Comparison of ENCODE assay signal across 24 cellular contexts in the genomic region with DNA sequence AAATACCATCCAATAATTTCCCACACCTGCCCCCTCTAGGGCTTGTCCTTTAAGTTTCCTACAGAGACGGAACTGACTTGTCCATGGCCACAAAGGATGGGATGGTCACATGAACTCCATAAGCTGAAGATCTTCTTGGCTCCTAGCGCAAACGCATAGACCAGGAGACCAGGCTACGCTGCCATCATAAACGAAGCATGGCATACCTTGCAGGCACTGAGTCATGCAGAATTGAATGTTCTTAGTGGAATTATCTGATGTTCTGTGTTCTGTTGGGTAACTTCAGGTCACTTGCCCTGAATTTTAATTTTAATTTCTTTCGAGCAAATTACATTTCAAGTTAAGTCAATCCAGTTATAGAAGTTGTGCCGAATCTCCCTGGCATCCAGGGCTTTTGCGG.
"Had no signal": no experiment of that assay in that cellular context is flagged by ENCODE, and none has a peak within 500 bp of the region (broad histone marks: within the 10 kb centered on the region; RNA-seq: fewer than 3 reads in every experiment).

No MANE protein-coding gene starts in this region.

- H3K4me1 ChIP-seq: ascending aorta, breast epithelium, SJCRH30 had no signal

- H3K27me3 Mint-ChIP-seq: activated CD4-positive, alpha-beta memory T cell treated with anti-CD3 and anti-CD28 coated beads for 36 hours; activated CD4-positive, alpha-beta T cell treated with anti-CD3 and anti-CD28 coated beads, Interleukin-2, amount 10 ng/mL, durations not matched to agents 7 days and 5 days had no signal

- ATAC-seq: activated CD4-positive, alpha-beta T cell treated with anti-CD3 and anti-CD28 coated beads for 36 hours; activated CD4-positive, CD25-positive, alpha-beta regulatory T cell treated with anti-CD3 and anti-CD28 coated beads, Interleukin-2, amount 50 U/mL, for 24 hours; body of pancreas; Panc1 had no signal

- H3K4me3 ChIP-seq: ascending aorta, body of pancreas, breast epithelium, SJCRH30, SK-N-MC had no signal

- H3K36me3 Mint-ChIP-seq: activated CD4-positive, alpha-beta memory T cell treated with anti-CD3 and anti-CD28 coated beads for 36 hours; activated naive CD8-positive, alpha-beta T cell treated with anti-CD3 and anti-CD28 coated beads for 36 hours had no signal

- H3K36me3 ChIP-seq: ascending aorta, breast epithelium, SJCRH30 had no signal

- H3K27me3 ChIP-seq: ascending aorta, body of pancreas, breast epithelium, SJCRH30 had no signal

- H3K9me3 Mint-ChIP-seq: activated CD4-positive, alpha-beta memory T cell treated with anti-CD3 and anti-CD28 coated beads for 36 hours; activated CD4-positive, alpha-beta T cell treated with anti-CD3 and anti-CD28 coated beads, Interleukin-2, amount 10 ng/mL, durations not matched to agents 7 days and 5 days; activated naive CD8-positive, alpha-beta T cell treated with anti-CD3 and anti-CD28 coated beads for 36 hours had no signal

- H3K4me1 Mint-ChIP-seq: activated CD4-positive, alpha-beta T cell treated with anti-CD3 and anti-CD28 coated beads for 36 hours; activated CD4-positive, alpha-beta T cell treated with anti-CD3 and anti-CD28 coated beads, Interleukin-2, amount 10 ng/mL, durations not matched to agents 7 days and 5 days; activated naive CD8-positive, alpha-beta T cell treated with anti-CD3 and anti-CD28 coated beads for 36 hours had no signal

- H3K27ac Mint-ChIP-seq: activated CD4-positive, alpha-beta memory T cell treated with anti-CD3 and anti-CD28 coated beads for 36 hours; activated CD4-positive, alpha-beta T cell treated with anti-CD3 and anti-CD28 coated beads for 36 hours; activated CD4-positive, alpha-beta T cell treated with anti-CD3 and anti-CD28 coated beads, Interleukin-2, amount 10 ng/mL, durations not matched to agents 7 days and 5 days; activated naive CD8-positive, alpha-beta T cell treated with anti-CD3 and anti-CD28 coated beads for 36 hours had no signal

- H3K9me3 ChIP-seq: ascending aorta, body of pancreas, breast epithelium, SJCRH30 had no signal

- H3K27ac ChIP-seq: ascending aorta, breast epithelium, SJCRH30, SK-N-MC had no signal

- DNase-seq: activated CD4-positive, alpha-beta memory T cell treated with anti-CD3 and anti-CD28 coated beads for 36 hours; activated CD4-positive, alpha-beta T cell treated with anti-CD3 and anti-CD28 coated beads for 36 hours; activated CD4-positive, alpha-beta T cell treated with anti-CD3 and anti-CD28 coated beads, Interleukin-2, amount 10 ng/mL, durations not matched to agents 7 days and 5 days; activated CD8-positive, alpha-beta memory T cell treated with anti-CD3 and anti-CD28 coated beads, Interleukin-2, amount 50 U/mL, for 48 hours; activated effector memory CD4-positive, alpha-beta T cell treated with Interleukin-2 at 50 U/mL for 16 hours; activated naive CD4-positive, alpha-beta T cell treated with anti-CD3 and anti-CD28 coated beads, Interleukin-2, amount 50 U/mL, for 16 hours; activated naive CD8-positive, alpha-beta T cell treated with anti-CD3 and anti-CD28 coated beads for 36 hours; activated T-cell treated with anti-CD3 and anti-CD28 coated beads, Interleukin-2, amount 50 U/mL, for 48 hours; amygdala; body of pancreas; NCI-H1105; NCI-H1417 treated with DMSO at 0.1 percent for 48 hours; NCI-H187 treated with DMSO at 0.1 percent for 48 hours; NCI-H2081; NCI-H2171 treated with DMSO at 0.1 percent for 48 hours; NCI-H226; NCI-H524 treated with DMSO at 0.1 percent for 48 hours; SHP77; SJCRH30 had no signal

- H3K4me3 Mint-ChIP-seq: activated CD4-positive, alpha-beta memory T cell treated with anti-CD3 and anti-CD28 coated beads for 36 hours; activated CD4-positive, alpha-beta T cell treated with anti-CD3 and anti-CD28 coated beads for 36 hours; activated CD4-positive, alpha-beta T cell treated with anti-CD3 and anti-CD28 coated beads, Interleukin-2, amount 10 ng/mL, durations not matched to agents 7 days and 5 days; activated naive CD8-positive, alpha-beta T cell treated with anti-CD3 and anti-CD28 coated beads for 36 hours had no signal
